In the genomic region with DNA sequence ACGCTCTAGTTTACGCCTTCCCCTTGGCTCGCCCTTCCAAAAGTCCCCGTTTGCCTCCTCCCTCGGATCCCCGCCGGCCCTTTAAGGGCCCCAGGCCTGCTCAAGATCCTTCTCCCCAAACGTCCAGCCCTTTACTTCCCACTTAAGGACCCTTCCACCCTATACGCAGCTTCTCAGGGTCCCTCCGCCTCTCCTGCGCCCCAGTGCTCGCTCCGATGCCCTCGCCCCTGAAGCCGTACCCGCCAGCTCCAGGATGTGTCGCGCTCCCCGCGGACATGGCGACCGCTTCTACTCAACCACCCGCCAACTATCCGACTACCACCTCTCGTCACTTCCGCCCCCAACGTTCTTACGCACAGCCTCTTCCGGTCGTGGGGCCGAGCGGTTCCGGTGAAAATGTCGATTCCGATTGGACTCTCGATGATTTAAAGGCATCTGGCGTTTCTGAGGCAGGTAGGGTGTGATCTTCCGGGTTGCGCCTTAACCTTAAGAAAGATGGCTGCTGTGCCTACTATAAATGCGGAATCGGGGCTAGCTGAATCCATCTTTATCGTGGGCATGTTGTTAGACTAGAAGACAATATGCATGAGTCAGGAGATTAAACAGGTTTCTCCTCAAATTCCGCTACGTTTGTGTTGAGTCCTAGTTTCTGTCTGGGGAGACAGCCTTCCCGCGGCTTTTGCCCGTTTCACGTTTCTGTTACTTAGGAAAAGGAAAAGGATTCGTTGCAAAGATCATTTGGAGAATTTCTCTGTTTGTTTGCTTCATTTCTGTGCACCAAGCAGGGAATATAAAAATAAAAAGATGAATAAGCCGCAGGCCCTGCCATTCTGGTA, we compare ENCODE assay signal across 8 cellular contexts. TPM values are rescaled to one million over a fixed set of nuclear protein-coding genes. Genes with fewer than 3 reads are reported as not detected.
DNase-seq lines count a peak whose midpoint lies in the region; ATAC-seq and TF ChIP-seq lines count a peak whose summit lies in the region.

A gene (minus strand): TSS at position 317 of the 836 bp plus-strand sequence. CDS start 40 bp downstream, at position 277.

- H3K9me3 Mint-ChIP-seq in HFFc6: no peaks in the 10 kb centered on the region
- no peaks in the 10 kb centered on the region for H3K9me3 Mint-ChIP-seq in activated naive CD4-positive, alpha-beta T cell treated with anti-CD3 and anti-CD28 coated beads, Interleukin-2, amount 10 ng/mL, durations not matched to agents 7 days and 5 days

- peaks cover 26% of the 10 kb centered on the region for H3K36me3 Mint-ChIP-seq in HFFc6 (ENCODE audit: low read depth)
- H3K36me3 Mint-ChIP-seq in activated naive CD4-positive, alpha-beta T cell treated with anti-CD3 and anti-CD28 coated beads, Interleukin-2, amount 10 ng/mL, durations not matched to agents 7 days and 5 days: peaks cover 24% of the 10 kb centered on the region

- no peaks in the 10 kb centered on the region for H3K9me3 ChIP-seq in SK-N-MC (ENCODE audit: low read depth, low read length)
- H3K9me3 ChIP-seq in thoracic aorta: no peaks in the 10 kb centered on the region

- H3K27ac ChIP-seq in SK-N-MC (peak within 1 kb of the TSS; percentile 97), thoracic aorta (peak within 1 kb of the TSS; percentile 82 to 88)

- peak within 1 kb of the TSS; percentile 93 for H3K9ac ChIP-seq in SK-N-MC (ENCODE audit: insufficient read length)

- CTCF ChIA-PET in activated naive CD4-positive, alpha-beta T cell treated with anti-CD3 and anti-CD28 coated beads, Interleukin-2, amount 10 ng/mL, durations not matched to agents 7 days and 5 days (lab: Charles Lee): interaction anchor here (0.6 to 6.7 kb wide), 13 partner anchors 11 to 134 kb away, joined by 3 to 52 read pairs (median 3); a partner anchor contains a TSS

- peaks cover 47% of the 10 kb centered on the region for H3K4me1 Mint-ChIP-seq in HFFc6 (ENCODE audit: low read depth)
- H3K4me1 Mint-ChIP-seq in activated naive CD4-positive, alpha-beta T cell treated with anti-CD3 and anti-CD28 coated beads, Interleukin-2, amount 10 ng/mL, durations not matched to agents 7 days and 5 days: peaks cover 50% of the 10 kb centered on the region

- no peak within 1 kb of the TSS for H3K4me3 Mint-ChIP-seq in HFFc6
- no peak within 1 kb of the TSS for H3K4me3 Mint-ChIP-seq in activated naive CD4-positive, alpha-beta T cell treated with anti-CD3 and anti-CD28 coated beads, Interleukin-2, amount 10 ng/mL, durations not matched to agents 7 days and 5 days

- peaks cover 37 to 58% of the 10 kb centered on the region in 2 donors for H3K4me1 ChIP-seq in thoracic aorta (ENCODE audit: control insufficient read depth in 1 of 2, low read depth in 2 of 2)

- H3K27me3 Mint-ChIP-seq in HFFc6 (ENCODE audit: insufficient read depth): peaks cover 2% of the 10 kb centered on the region; the same call in 1 of the 2 replicates
- H3K27me3 Mint-ChIP-seq in activated naive CD4-positive, alpha-beta T cell treated with anti-CD3 and anti-CD28 coated beads, Interleukin-2, amount 10 ng/mL, durations not matched to agents 7 days and 5 days: no peaks in the 10 kb centered on the region

- H3K36me3 ChIP-seq in SK-N-MC (ENCODE audit: insufficient read depth, low read length) (peaks cover 43% of the 10 kb centered on the region), thoracic aorta (peaks cover 27% of the 10 kb centered on the region)

- DNase-seq in HFFc6 (peak; percentile 97), NB4 (ENCODE audit: low read depth) (peak; percentile 99), SK-N-MC (ENCODE audit: low read depth, low spot score) (peak; percentile 98), glomerular endothelial cell (ENCODE audit: extremely low read depth, low read depth, low spot score) (peak; percentile 97), omental fat pad (ENCODE audit: low spot score) (peak; percentile 73), thoracic aorta (ENCODE audit: low spot score) (peak; percentile 86)
- peak; percentile 97 for DNase-seq in activated naive CD4-positive, alpha-beta T cell treated with anti-CD3 and anti-CD28 coated beads, Interleukin-2, amount 10 ng/mL, durations not matched to agents 7 days and 5 days

- ATAC-seq in omental fat pad (ENCODE audit: low FRiP score) (peak; percentile 97), thoracic aorta (ENCODE audit: insufficient number of reproducible peaks, low FRiP score, low read depth) (peak; percentile 74)

- TF ChIP-seq POLR2A in NB4 (IDR thresholded peaks at IDR 0.05; ENCODE audit: extremely low read depth, insufficient read length): peak; percentile 98

- no peak within 1 kb of the TSS; the same call in 1 of the 2 replicates for H3K27ac Mint-ChIP-seq in HFFc6
- peak within 1 kb of the TSS; percentile 68 for H3K27ac Mint-ChIP-seq in activated naive CD4-positive, alpha-beta T cell treated with anti-CD3 and anti-CD28 coated beads, Interleukin-2, amount 10 ng/mL, durations not matched to agents 7 days and 5 days

- peak within 1 kb of the TSS; percentile 82 for H3K4me3 ChIP-seq in GM08714 (ENCODE audit: low read length)
- H3K4me3 ChIP-seq in NB4 (ENCODE audit: low read depth, low read length): peak within 1 kb of the TSS; percentile 99
- peak within 1 kb of the TSS; percentile 82 for H3K4me3 ChIP-seq in SK-N-MC
- peak within 1 kb of the TSS; percentile 91 for H3K4me3 ChIP-seq in thoracic aorta

- TF ChIP-seq CTCF in HFFc6 (IDR thresholded peaks at IDR 0.05) (no peak), NB4 (IDR thresholded peaks at IDR 0.05; ENCODE audit: low read depth, low read length) (no peak), omental fat pad (IDR thresholded peaks at IDR 0.05) (no peak), thoracic aorta (IDR thresholded peaks at IDR 0.05) (peak; percentile 23)

- no peaks in the 10 kb centered on the region for H3K27me3 ChIP-seq in thoracic aorta (replicated peaks; ENCODE audit: insufficient read depth)

RNA-seq across cellular contexts. Expression of the gene that starts here (rescaled TPM):
- 10 to 100 TPM; 22.6 to 26.1 (median 23.5) TPM for total RNA-seq in HFFc6 (2021; fragmentation: NEBNext Ultra II Directional; extraction: Animal tissue kit (Norgen Biotek cat#: 25700))
- total RNA-seq in glomerular endothelial cell (24.5 and 34.8 TPM in 2 replicates), omental fat pad (10 to 100 TPM; 28.8 to 54.2 (median 42.7) TPM), thoracic aorta (10 to 100 TPM; 50.6 to 56.9 TPM)

Comparison
In these comparisons a context has a peak if more than half of its experiments do, and no peak if none do; other contexts are left out.
1. Peak in every context shown above with its lines: DNase-seq, ATAC-seq, H3K4me3 ChIP-seq and H3K27ac ChIP-seq.